17 cellular contexts compared by ENCODE assay signal in the genomic region with DNA sequence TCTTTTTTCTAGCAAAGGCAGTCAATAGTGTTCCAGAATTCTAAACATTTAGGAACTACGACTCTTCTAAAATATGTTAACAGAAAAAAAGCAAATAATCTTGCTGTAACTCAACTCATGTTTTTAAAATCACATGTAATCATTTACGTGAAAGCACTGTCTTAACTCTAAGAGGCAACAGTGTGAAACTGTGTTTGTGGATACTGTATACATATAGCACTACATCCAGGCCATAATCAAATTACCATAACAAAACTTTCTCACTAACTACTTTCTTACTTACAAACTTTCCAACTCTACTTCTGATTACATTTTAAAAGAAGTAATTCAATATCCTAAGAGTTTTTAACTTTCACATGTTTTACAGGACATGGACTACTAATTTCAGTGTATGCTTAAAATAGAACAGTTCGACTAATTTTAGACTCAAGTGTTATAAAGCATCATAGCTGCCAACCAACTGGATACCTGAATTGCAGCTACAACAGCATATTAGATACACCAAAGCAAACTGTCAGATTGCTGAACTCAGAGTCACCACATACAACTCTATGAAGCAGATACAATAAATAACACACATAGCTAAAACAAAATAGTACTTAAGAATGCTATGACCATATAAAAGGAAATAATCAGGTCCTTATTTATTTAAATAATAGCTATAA.
DNase-seq lines count a peak whose midpoint lies in the region; ATAC-seq and TF ChIP-seq lines count a peak whose summit lies in the region.
"Had no signal": no experiment of that assay in that cellular context is flagged by ENCODE, and none has a peak within 500 bp of the region (broad histone marks: within the 10 kb centered on the region; RNA-seq: fewer than 3 reads in every experiment).

No MANE protein-coding gene starts in this region.

- no peaks in the 10 kb centered on the region for H3K27me3 ChIP-seq in left lung
- H3K27me3 ChIP-seq: MG63 had no signal

- no peaks in the 10 kb centered on the region for H3K36me3 Mint-ChIP-seq in type B pancreatic cell

- CTCF ChIA-PET in GM10248 (lab: Yijun Ruan, JAX): interaction anchor here (0.7 to 3.6 kb wide), 5 partner anchors 11 to 76 kb away, joined by 3 to 18 read pairs (median 5); no protein-coding TSS in a partner anchor

- H3K9me3 Mint-ChIP-seq in type B pancreatic cell: peaks cover 5% of the 10 kb centered on the region
- H3K9me3 Mint-ChIP-seq: HFFc6 had no signal

- no peaks in the 10 kb centered on the region for H3K9me3 ChIP-seq in left lung
- H3K9me3 ChIP-seq: MG63 had no signal

- no peaks in the 10 kb centered on the region for H3K27me3 Mint-ChIP-seq in type B pancreatic cell

- TF ChIP-seq CTCF in left lung (IDR thresholded peaks at IDR 0.05): no peak
- TF ChIP-seq CTCF in GM10248 (IDR thresholded peaks at IDR 0.05; ENCODE audit: control extremely low read depth, extremely low read depth, low read depth, missing control alignments): no peak
- no peak for TF ChIP-seq CTCF in type B pancreatic cell (conservative IDR thresholded peaks at IDR 0.05)

- DNase-seq in EH (ENCODE audit: low read depth) (peak; percentile 28), fibroblast of gingiva (ENCODE audit: low read depth) (peak; percentile 4), left lung (no peak), GM10248 (ENCODE audit: extremely low spot score) (no peak), type B pancreatic cell (ENCODE audit: extremely low spot score, unreplicated experiment) (no peak), NCI-H2107 (lab: John Stamatoyannopoulos, UW) (no peak)
- DNase-seq: C1 segment of cervical spinal cord, GOT3, HFFc6, MG63, NCI-H1105 treated with DMSO at 0.1 percent for 48 hours, NCI-H187, NCI-H446 treated with DMSO at 0.1 percent for 48 hours, NCI-H774, SHP77 had no signal

- intact Hi-C loops in left lung (cut with DNase I): no loop called here

- no peaks in the 10 kb centered on the region for H3K4me1 ChIP-seq in left lung

- no peak overlapping the region for H3K27ac Mint-ChIP-seq in type B pancreatic cell
- H3K27ac Mint-ChIP-seq: HFFc6 had no signal

- no peaks in the 10 kb centered on the region for H3K36me3 ChIP-seq in left lung
- H3K36me3 ChIP-seq: MG63 had no signal

- H3K4me3 Mint-ChIP-seq in type B pancreatic cell: no peak overlapping the region
- H3K4me3 Mint-ChIP-seq: HFFc6 had no signal

- H3K4me3 ChIP-seq in left lung: no peak overlapping the region
- H3K4me3 ChIP-seq: MG63 had no signal

- no peak overlapping the region for H3K27ac ChIP-seq in left lung

- POLR2A ChIA-PET in GM10248 (lab: Yijun Ruan, JAX): no interaction called here

- H3K4me1 Mint-ChIP-seq in type B pancreatic cell (ENCODE audit: unreplicated experiment): peaks cover 11% of the 10 kb centered on the region

- ATAC-seq in HG03432 (IDR thresholded peaks at IDR 0.05; ENCODE audit: unreplicated experiment) (peak; percentile 57), left lung (peak; percentile 88), HG02678 (IDR thresholded peaks at IDR 0.05; ENCODE audit: unreplicated experiment) (no peak)

Comparison
In these comparisons a context has a peak if more than half of its experiments do, and no peak if none do; other contexts are left out.
1. DNase-seq: peak in EH (single experiment) and fibroblast of gingiva (single experiment); none in left lung (0 of 2), GM10248 (single experiment), type B pancreatic cell (single experiment) and NCI-H2107 (single experiment).